16 cellular contexts compared by ENCODE assay signal in genomic region chr2:213411582-213412289, GRCh38.
DNase-seq lines count a peak whose midpoint lies in the region; FAIRE-seq and TF ChIP-seq lines count a peak whose summit lies in the region.
"Had no signal": no experiment of that assay in that cellular context is flagged by ENCODE, and none has a peak within 500 bp of the region (broad histone marks: within the 10 kb centered on the region; RNA-seq: fewer than 3 reads in every experiment).

No MANE protein-coding gene starts in this region.

- H2AFZ ChIP-seq in keratinocyte (ENCODE audit: control insufficient read depth, low read length): no peak overlapping the region

- intact Hi-C loops in transverse colon (cut with DNase I; ENCODE audit: low total_unique reads): no loop called here

- H3K36me3 ChIP-seq in keratinocyte (ENCODE audit: control insufficient read depth in 2 of 2, extremely low read depth in 1 of 2, insufficient read depth in 2 of 2, low read length in 2 of 2): no peaks in the 10 kb centered on the region
- H3K36me3 ChIP-seq in transverse colon: no peaks in the 10 kb centered on the region

- in situ Hi-C loops in transverse colon (cut with MboI; ENCODE audit: low pct_ligation_motif_present in 1 of 4, low pct_unique_long_range_greater_than_20kb in 1 of 4, low sequenced_read_pairs in 3 of 4): no loop called here

- H3K4me1 ChIP-seq in keratinocyte (ENCODE audit: control insufficient read depth, extremely low read depth, insufficient read depth, low read length) (peaks cover 2% of the 10 kb centered on the region), transverse colon (no peaks in the 10 kb centered on the region)

- FAIRE-seq in keratinocyte (lab: Jason Lieb, UNC): peak; percentile 17
- FAIRE-seq: D721Med, RCC 7860 had no signal

- no peaks in the 10 kb centered on the region for H4K20me1 ChIP-seq in keratinocyte (ENCODE audit: control insufficient read depth, extremely low read depth, insufficient read depth, low read length)

- H3K27ac ChIP-seq in keratinocyte (ENCODE audit: control insufficient read depth, insufficient read depth, low read length) (peak overlapping the region; percentile 20), transverse colon (peak overlapping the region; percentile 17 to 65 (median 57))

- no peak overlapping the region for H3K9ac ChIP-seq in keratinocyte (ENCODE audit: control insufficient read depth, extremely low read depth, insufficient read depth, low read length)

- peak; percentile 16 for DNase-seq in LoVo (ENCODE audit: low spot score)
- peak; percentile 31 for DNase-seq in SW480 (ENCODE audit: low spot score)
- peak; percentile 11 for DNase-seq in keratinocyte (ENCODE audit: low read depth, low spot score)
- peak; percentile 39 for DNase-seq in transverse colon
- DNase-seq in stimulated activated CD8-positive, alpha-beta memory T cell treated with anti-CD3 and anti-CD28 coated beads, Interleukin-4, amount 100 ng/mL, for 48 hours: no peak
- no peak for DNase-seq in T-helper 2 cell
- DNase-seq in NOMO-1 treated with DMSO at 0.1 percent for 48 hours (lab: John Stamatoyannopoulos, UW; ENCODE audit: unreplicated experiment): no peak
- DNase-seq: DMS79, H9, KBM-7, NCI-H1436, NCI-H2029, NCI-H2171 treated with DMSO at 0.1 percent for 48 hours, SHP77 treated with DMSO at 0.1 percent for 48 hours had no signal

- H3K27me3 ChIP-seq in keratinocyte (ENCODE audit: control insufficient read depth, extremely low read depth, insufficient read depth, low read length): no peaks in the 10 kb centered on the region
- H3K27me3 ChIP-seq in transverse colon: no peaks in the 10 kb centered on the region

- TF ChIP-seq POLR2A in transverse colon (IDR thresholded peaks at IDR 0.05): no peak

- WGBS in transverse colon (ENCODE audit: low coverage in 1 of 2), 2 donors: 48 to 62% methylated on average over 9 to 10 of the region's 10 CpGs

- dilution Hi-C loops in keratinocyte (cut with MboI; ENCODE audit: extremely low pct_ligation_motif_present, low sequenced_read_pairs): no loop called here

- TF ChIP-seq CTCF in keratinocyte (optimal IDR thresholded peaks at IDR 0.05 in 1 of 3, IDR thresholded peaks at IDR 0.05 in 1 of 3, conservative IDR thresholded peaks at IDR 0.05 in 1 of 3; ENCODE audit: extremely low read depth in 1 of 3, insufficient read depth in 2 of 3, low read length in 3 of 3) (no peak), transverse colon (IDR thresholded peaks at IDR 0.05) (no peak)

- H3K4me3 ChIP-seq in keratinocyte (ENCODE audit: control insufficient read depth in 2 of 3, extremely low read depth in 1 of 3, insufficient read depth in 2 of 3, low read depth in 1 of 3, low read length in 3 of 3) (no peak overlapping the region), transverse colon (no peak overlapping the region)

- H3K9me3 ChIP-seq in keratinocyte (ENCODE audit: control insufficient read depth, low read depth, low read length) (no peaks in the 10 kb centered on the region), transverse colon (no peaks in the 10 kb centered on the region)

- H3K79me2 ChIP-seq in keratinocyte (ENCODE audit: control insufficient read depth, insufficient read depth, low read length): no peaks in the 10 kb centered on the region

- TF ChIP-seq EP300 in transverse colon (IDR thresholded peaks at IDR 0.05; ENCODE audit: low read depth): no peak

- no peaks in the 10 kb centered on the region for H3K9me1 ChIP-seq in keratinocyte (ENCODE audit: control insufficient read depth, extremely low read depth, insufficient read depth, low read length)

- H3K4me2 ChIP-seq in keratinocyte (ENCODE audit: control insufficient read depth, extremely low read depth, insufficient read depth, low read depth, low read length): no peak overlapping the region

Comparison
In these comparisons a context has a peak if more than half of its experiments do, and no peak if none do; other contexts are left out.
1. DNase-seq: peak in LoVo (single experiment), SW480 (single experiment), keratinocyte (single experiment) and transverse colon (single experiment); none in stimulated activated CD8-positive, alpha-beta memory T cell treated with anti-CD3 and anti-CD28 coated beads, Interleukin-4, amount 100 ng/mL, for 48 hours (single experiment), T-helper 2 cell (0 of 5) and NOMO-1 treated with DMSO at 0.1 percent for 48 hours (single experiment).